Comparison of ENCODE assay signal across 15 cellular contexts in genomic region chr3:131957980-131958379, GRCh38.
DNase-seq lines count a peak whose midpoint lies in the region; TF ChIP-seq lines count a peak whose summit lies in the region.
"Had no signal": no experiment of that assay in that cellular context is flagged by ENCODE, and none has a peak within 500 bp of the region (broad histone marks: within the 10 kb centered on the region; RNA-seq: fewer than 3 reads in every experiment).

No MANE protein-coding gene starts in this region.

- peaks cover 0 to 1% of the 10 kb centered on the region in 2 donors for H3K27me3 Mint-ChIP-seq in CD4-positive, alpha-beta memory T cell

- H3K27ac ChIP-seq in SJSA1 = peak overlapping the region; percentile 82
- peak overlapping the region; percentile 46 for H3K27ac ChIP-seq in hepatocyte
- no peak overlapping the region for H3K27ac ChIP-seq in trophoblast cell (ENCODE audit: low read depth, low read length)
- no peak overlapping the region for H3K27ac ChIP-seq in CD4-positive, alpha-beta memory T cell (ENCODE audit: low read depth, low read length)
- H3K27ac ChIP-seq: BLaER1 had no signal

- no peaks in the 10 kb centered on the region for H4K20me1 ChIP-seq in hepatocyte (ENCODE audit: insufficient read depth, poor library complexity, severe bottlenecking)
- H4K20me1 ChIP-seq: BLaER1 had no signal

- H3K9me3 ChIP-seq in SJSA1 (replicated peaks) = no peaks in the 10 kb centered on the region
- no peaks in the 10 kb centered on the region for H3K9me3 ChIP-seq in hepatocyte (ENCODE audit: low read depth)
- no peaks in the 10 kb centered on the region for H3K9me3 ChIP-seq in trophoblast cell (ENCODE audit: insufficient read depth, low read depth, low read length)
- H3K9me3 ChIP-seq in CD4-positive, alpha-beta memory T cell (ENCODE audit: control insufficient read depth in 1 of 2, low read length in 2 of 2) = no peaks in the 10 kb centered on the region
- H3K9me3 ChIP-seq: BLaER1 had no signal

- H4K12ac ChIP-seq in trophoblast cell (ENCODE audit: low read depth, low read length) = no peak overlapping the region

- CTCF ChIA-PET in CD4-positive, alpha-beta memory T cell (lab: Charles Lee; ENCODE audit: partially characterized antibody) = interaction anchor here (1.1 kb wide), 1 partner anchor 10 kb away, joined by 3 read pairs; no protein-coding TSS in a partner anchor

- H3K79me2 ChIP-seq in hepatocyte = no peaks in the 10 kb centered on the region
- no peaks in the 10 kb centered on the region for H3K79me2 ChIP-seq in trophoblast cell (ENCODE audit: control insufficient read depth, insufficient read depth, low read length, poor library complexity)

- H3K9me2 ChIP-seq in hepatocyte (replicated peaks; ENCODE audit: insufficient read depth) = no peaks in the 10 kb centered on the region

- H3K4me1 ChIP-seq in SJSA1 (replicated peaks) (peaks cover 31% of the 10 kb centered on the region), hepatocyte (ENCODE audit: insufficient read depth) (peaks cover 4% of the 10 kb centered on the region), trophoblast cell (ENCODE audit: control insufficient read depth in 1 of 2, insufficient read depth in 2 of 2, low read length in 2 of 2) (peaks cover 0 to 5% of the 10 kb centered on the region in 2 experiments)
- no peaks in the 10 kb centered on the region for H3K4me1 ChIP-seq in CD4-positive, alpha-beta memory T cell (ENCODE audit: insufficient read depth, low read length)
- H3K4me1 ChIP-seq: BLaER1 had no signal

- no peaks in the 10 kb centered on the region for H3K36me3 ChIP-seq in H7 (replicated peaks; ENCODE audit: control insufficient read depth, insufficient read depth, low read length)
- H3K36me3 ChIP-seq in SJSA1 = no peaks in the 10 kb centered on the region
- no peaks in the 10 kb centered on the region for H3K36me3 ChIP-seq in hepatocyte (replicated peaks; ENCODE audit: insufficient read depth, low read depth)
- H3K36me3 ChIP-seq in trophoblast cell (ENCODE audit: control insufficient read depth in 1 of 2, insufficient read depth in 2 of 2, low read length in 2 of 2) = no peaks in the 10 kb centered on the region
- H3K36me3 ChIP-seq in CD4-positive, alpha-beta memory T cell (ENCODE audit: insufficient read depth, low read length) = no peaks in the 10 kb centered on the region
- H3K36me3 ChIP-seq: BLaER1 had no signal

- no peaks in the 10 kb centered on the region for H3K36me3 Mint-ChIP-seq in CD4-positive, alpha-beta memory T cell
- H3K36me3 Mint-ChIP-seq: CD8-positive, alpha-beta memory T cell had no signal

- peak overlapping the region; percentile 6 for H3K4me2 ChIP-seq in hepatocyte
- peak overlapping the region; percentile 43 for H3K4me2 ChIP-seq in trophoblast cell (ENCODE audit: low read length)
- H3K4me2 ChIP-seq: BLaER1 had no signal

- no peak overlapping the region for H3K4me3 Mint-ChIP-seq in CD4-positive, alpha-beta memory T cell
- H3K4me3 Mint-ChIP-seq: CD8-positive, alpha-beta memory T cell had no signal

- H3K9ac ChIP-seq in trophoblast cell (ENCODE audit: low read length) = no peak overlapping the region
- H3K9ac ChIP-seq: BLaER1 had no signal

- H3K14ac ChIP-seq in trophoblast cell (ENCODE audit: low read length) = no peak overlapping the region

- H3K23ac ChIP-seq in trophoblast cell (ENCODE audit: low read length) = no peak overlapping the region

- no peak overlapping the region for H2BK5ac ChIP-seq in trophoblast cell (ENCODE audit: low read depth, low read length, poor library complexity)

- intact Hi-C loops in CD4-positive, alpha-beta memory T cell (cut with micrococcal nuclease) = no loop called here

- 17% methylated on average over 1 of the region's 1 CpG for WGBS in hepatocyte (ENCODE audit: low lambda C conversion rate, missing lambda C conversion rate)
- WGBS in trophoblast cell (ENCODE audit: extremely low coverage, insufficient coverage, insufficient read length) = no CpG with 5 or more reads among the region's 1 CpG

- TF ChIP-seq CTCF in hepatocyte (IDR thresholded peaks at IDR 0.05; ENCODE audit: poor library complexity) = no peak

- H4K91ac ChIP-seq in trophoblast cell (ENCODE audit: low read depth, low read length) = no peak overlapping the region

- no peak overlapping the region for H2BK120ac ChIP-seq in trophoblast cell (ENCODE audit: insufficient read depth, low read length, poor library complexity)

- no peak overlapping the region for H3K27ac Mint-ChIP-seq in CD4-positive, alpha-beta memory T cell
- H3K27ac Mint-ChIP-seq: CD8-positive, alpha-beta memory T cell had no signal

- POLR2A ChIA-PET in CD4-positive, alpha-beta memory T cell (lab: Charles Lee; ENCODE audit: partially characterized antibody) = no interaction called here

- no peak overlapping the region for H2BK12ac ChIP-seq in trophoblast cell (ENCODE audit: low read length)

- H2AK5ac ChIP-seq in trophoblast cell (ENCODE audit: low read length) = no peak overlapping the region

- H3K27me3 ChIP-seq in H7 (ENCODE audit: control insufficient read depth, insufficient read depth, low read length) = no peaks in the 10 kb centered on the region
- H3K27me3 ChIP-seq in SJSA1 (replicated peaks) = no peaks in the 10 kb centered on the region
- no peaks in the 10 kb centered on the region for H3K27me3 ChIP-seq in hepatocyte
- no peaks in the 10 kb centered on the region for H3K27me3 ChIP-seq in trophoblast cell (ENCODE audit: insufficient read depth, low read length)
- no peaks in the 10 kb centered on the region for H3K27me3 ChIP-seq in CD4-positive, alpha-beta memory T cell (ENCODE audit: insufficient read depth, low read length)
- H3K27me3 ChIP-seq: BLaER1 had no signal

- H2AFZ ChIP-seq in hepatocyte (no peak overlapping the region), trophoblast cell (ENCODE audit: insufficient read depth, low read length, poor library complexity) (no peak overlapping the region)

- no peak overlapping the region for H4K8ac ChIP-seq in trophoblast cell (ENCODE audit: low read depth, low read length)

- no peak overlapping the region for H3K18ac ChIP-seq in trophoblast cell (ENCODE audit: low read length)

- peak; percentile 16 for DNase-seq in H7
- DNase-seq in SJSA1 (ENCODE audit: low read depth in 1 of 2, low spot score in 2 of 2) = peak in 1 of 2 experiments; percentile 14
- no peak for DNase-seq in hepatocyte (ENCODE audit: low spot score)
- DNase-seq in trophoblast cell = peak; percentile 22 to 60
- no peak for DNase-seq in ureter (ENCODE audit: low spot score)
- no peak for DNase-seq in NCI-H774 (lab: John Stamatoyannopoulos, UW)
- no peak for DNase-seq in CD4-positive, alpha-beta memory T cell
- DNase-seq: CD8-positive, alpha-beta memory T cell; HCEC 1CT; MM.1S; NCI-H1092 treated with DMSO at 0.1 percent for 48 hours; NCI-H146; NCI-H2081 treated with DMSO at 0.1 percent for 48 hours; SHP77 had no signal

- no peak overlapping the region for H3K4me3 ChIP-seq in H7 (ENCODE audit: insufficient read depth, low read depth, low read length)
- H3K4me3 ChIP-seq in SJSA1 = no peak overlapping the region
- H3K4me3 ChIP-seq in hepatocyte = no peak overlapping the region
- no peak overlapping the region for H3K4me3 ChIP-seq in trophoblast cell (ENCODE audit: low read depth, low read length)
- no peak overlapping the region for H3K4me3 ChIP-seq in CD4-positive, alpha-beta memory T cell (ENCODE audit: low read length in 2 of 2)
- H3K4me3 ChIP-seq: BLaER1 had no signal

- peaks cover 0 to 8% (median 0%) of the 10 kb centered on the region in 8 donors for H3K9me3 Mint-ChIP-seq in CD4-positive, alpha-beta memory T cell

- no peaks in the 10 kb centered on the region for H3K4me1 Mint-ChIP-seq in CD4-positive, alpha-beta memory T cell
- H3K4me1 Mint-ChIP-seq: CD8-positive, alpha-beta memory T cell had no signal

- H3K4ac ChIP-seq in trophoblast cell (ENCODE audit: low read depth, low read length) = no peak overlapping the region

- no peaks in the 10 kb centered on the region for H3K79me1 ChIP-seq in trophoblast cell (ENCODE audit: low read length)

Comparison
In these comparisons a context has a peak if more than half of its experiments do, and no peak if none do; other contexts are left out.
1. DNase-seq: peak in H7 (single experiment) and trophoblast cell (2 of 2); none in hepatocyte (single experiment), ureter (single experiment), NCI-H774 (single experiment) and CD4-positive, alpha-beta memory T cell (0 of 5).
2. H3K27ac ChIP-seq: peak in SJSA1 (single experiment) and hepatocyte (single experiment); none in trophoblast cell (single experiment) and CD4-positive, alpha-beta memory T cell (single experiment).